8 cellular contexts compared by ENCODE assay signal in the genomic region with DNA sequence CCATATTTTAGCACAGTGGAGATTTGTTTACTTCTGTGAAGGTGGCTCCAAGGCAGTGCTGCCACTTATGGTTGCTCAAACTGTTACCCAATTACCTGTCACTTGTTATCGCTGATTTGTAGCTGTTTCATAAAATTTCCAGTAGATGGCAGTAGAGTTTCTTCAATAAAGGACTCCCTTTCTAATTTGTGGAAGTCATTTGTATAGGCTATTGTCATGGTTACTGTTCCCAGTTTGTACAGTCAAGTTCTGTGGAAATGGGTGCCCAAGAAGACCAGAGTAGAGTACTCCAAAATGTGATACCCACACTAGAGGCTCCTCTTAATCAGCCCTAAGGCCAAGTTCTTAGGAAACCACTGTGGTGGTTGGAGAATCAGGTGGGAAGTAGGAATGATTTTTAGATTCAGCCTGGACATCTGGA.
A peak's percentile ranks its signal among the peaks of the same experiment; 100 is the strongest.
DNase-seq lines count a peak whose midpoint lies in the region; ATAC-seq, FAIRE-seq and TF ChIP-seq lines count a peak whose summit lies in the region.

No MANE protein-coding gene starts in this region.

- CTCF ChIA-PET in AG04449 (lab: Yijun Ruan, JAX) = interaction anchor here (0.6 to 8.0 kb wide), 38 partner anchors 11 to 852 kb away, joined by 3 to 204 read pairs (median 4); no protein-coding TSS in a partner anchor

- DNase-seq in AG04449 (ENCODE audit: low read depth, low spot score) = peak; percentile 34
- no peak for DNase-seq in GM12892 (ENCODE audit: insufficient read length)
- DNase-seq in NCI-H1930 (lab: John Stamatoyannopoulos, UW) = peak; percentile 31 to 53
- peak; percentile 39 for DNase-seq in T1000 (lab: John Stamatoyannopoulos, UW)
- DNase-seq in foreskin keratinocyte = peak; percentile 51 to 77
- DNase-seq in pancreas = peak in 2 of 6 donors; percentile 6 to 32

- H3K36me3 ChIP-seq in pancreas = no peaks in the 10 kb centered on the region

- intact Hi-C loops in pancreas (cut with DNase I) = loop anchor here in 2 of 3 donors (5.0 to 10.0 kb wide), 2 partner anchors 192 to 444 kb away; no protein-coding TSS in a partner anchor

- ATAC-seq in HG03025 (IDR thresholded peaks at IDR 0.05; ENCODE audit: low FRiP score, unreplicated experiment) (peak; percentile 66), foreskin keratinocyte (peak; percentile 90), pancreas (peak; percentile 93 to 99 (median 94)), GM18520 (IDR thresholded peaks at IDR 0.05; ENCODE audit: unreplicated experiment) (no peak)

- TF ChIP-seq CTCF in AG04449 (IDR thresholded peaks at IDR 0.05; ENCODE audit: insufficient read depth, low read length, missing control alignments) (peak; percentile 43), foreskin keratinocyte (conservative IDR thresholded peaks at IDR 0.05) (peak; percentile 91), pancreas (IDR thresholded peaks at IDR 0.05) (peak; percentile 45 to 72 (median 57))

- no peaks in the 10 kb centered on the region for H3K9me3 ChIP-seq in pancreas

- no peak overlapping the region for H3K4me3 ChIP-seq in AG04449 (ENCODE audit: low read depth, low read length)
- no peak overlapping the region for H3K4me3 ChIP-seq in pancreas

- POLR2A ChIA-PET in AG04449 (lab: Yijun Ruan, JAX) = no interaction called here

- FAIRE-seq in GM12892 (lab: Jason Lieb, UNC) (peak; percentile 87), pancreas (lab: Jason Lieb, UNC) (peak; percentile 84)

- WGBS in pancreas, 2 donors = 0% methylated on average over 1 of the region's 1 CpG

- H3K27me3 ChIP-seq in foreskin keratinocyte (no peaks in the 10 kb centered on the region), pancreas (no peaks in the 10 kb centered on the region)

- H3K27ac ChIP-seq in foreskin keratinocyte (no peak overlapping the region), pancreas (no peak overlapping the region)

- TF ChIP-seq POLR2A in GM12892 (IDR thresholded peaks at IDR 0.05; ENCODE audit: low read depth, low read length) = no peak

- peaks cover 9% of the 10 kb centered on the region for H3K4me1 ChIP-seq in foreskin keratinocyte
- H3K4me1 ChIP-seq in pancreas = peaks cover 0 to 7% (median 0%) of the 10 kb centered on the region in 3 donors
